ENCODE assay signal across 1 cellular context in the genomic region with DNA sequence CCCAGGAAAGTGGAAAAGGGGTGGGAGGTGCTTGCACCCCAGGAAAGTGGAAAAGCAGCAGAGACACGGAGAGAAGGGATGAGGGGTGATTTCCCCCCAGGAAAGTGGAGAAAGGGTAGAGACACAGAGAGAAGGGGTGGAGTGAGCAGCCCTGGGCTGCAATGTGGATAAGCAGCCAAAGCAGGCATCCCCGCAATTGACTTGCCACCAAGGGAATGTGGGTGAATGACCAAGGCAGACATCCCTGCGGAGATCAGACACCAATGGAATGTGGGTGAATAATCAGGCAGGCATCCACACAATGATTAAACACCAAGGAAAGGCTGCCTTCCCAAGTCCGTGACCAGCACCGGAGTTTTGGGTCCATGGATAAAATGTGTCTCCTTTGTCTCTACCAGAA.
A peak's percentile ranks its signal among the peaks of the same experiment; 100 is the strongest.
TF ChIP-seq lines count a peak whose summit lies in the region.

No MANE protein-coding gene starts in this region.

TF ChIP-seq in SK-N-SH, 30 proteins besides CTCF, POLR2A, EP300 and RAD21 (continued from another document):
- TF ChIP-seq, protein P1, sequence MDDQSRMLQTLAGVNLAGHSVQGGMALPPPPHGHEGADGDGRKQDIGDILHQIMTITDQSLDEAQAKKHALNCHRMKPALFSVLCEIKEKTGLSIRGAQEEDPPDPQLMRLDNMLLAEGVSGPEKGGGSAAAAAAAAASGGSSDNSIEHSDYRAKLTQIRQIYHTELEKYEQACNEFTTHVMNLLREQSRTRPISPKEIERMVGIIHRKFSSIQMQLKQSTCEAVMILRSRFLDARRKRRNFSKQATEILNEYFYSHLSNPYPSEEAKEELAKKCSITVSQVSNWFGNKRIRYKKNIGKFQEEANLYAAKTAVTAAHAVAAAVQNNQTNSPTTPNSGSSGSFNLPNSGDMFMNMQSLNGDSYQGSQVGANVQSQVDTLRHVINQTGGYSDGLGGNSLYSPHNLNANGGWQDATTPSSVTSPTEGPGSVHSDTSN (IDR thresholded peaks at IDR 0.05), result peak; percentile 34; the same call in 1 of the 2 replicates
- TF ChIP-seq TEAD4 (IDR thresholded peaks at IDR 0.05; ENCODE audit: borderline replicate concordance, insufficient read depth), result peak; percentile 73; the same call in 1 of the 2 replicates
- TF ChIP-seq TCF12 (IDR thresholded peaks at IDR 0.05), result peak; percentile 45
- peak; percentile 68 for TF ChIP-seq FOSL2 (IDR thresholded peaks at IDR 0.05; ENCODE audit: borderline replicate concordance, low read depth)
